In genomic region chr1:41536296-41536695, GRCh38 we compare ENCODE assay signal across 23 cellular contexts. TPM values are rescaled to one million over a fixed set of nuclear protein-coding genes. Genes with fewer than 3 reads are reported as not detected.
A peak's percentile ranks its signal among the peaks of the same experiment; 100 is the strongest.
DNase-seq lines count a peak whose midpoint lies in the region; ATAC-seq and TF ChIP-seq lines count a peak whose summit lies in the region.
"Had no signal": no experiment of that assay in that cellular context is flagged by ENCODE, and none has a peak within 500 bp of the region (broad histone marks: within the 10 kb centered on the region; RNA-seq: fewer than 3 reads in every experiment).

No MANE protein-coding gene starts in this region.

- H3K4me3 ChIP-seq in Karpas-422 (ENCODE audit: low read length) (no peak overlapping the region; the same call in 1 of the 2 replicates), lower lobe of right lung (no peak overlapping the region), skeletal muscle tissue (ENCODE audit: low read length in 3 of 3) (peak overlapping the region; percentile 15 to 35 (median 22))
- no peak overlapping the region for H3K4me3 ChIP-seq in effector memory CD4-positive, alpha-beta T cell (ENCODE audit: insufficient read depth, low read depth, low read length, poor library complexity, severe bottlenecking)
- H3K4me3 ChIP-seq: MG63, ovary, testis had no signal

- no peak overlapping the region for H3K4me3 Mint-ChIP-seq in chondrocyte (ENCODE audit: unreplicated experiment)
- H3K4me3 Mint-ChIP-seq: activated CD8-positive, alpha-beta T cell treated with anti-CD3 and anti-CD28 coated beads for 36 hours; activated naive CD8-positive, alpha-beta T cell; CD4-positive, alpha-beta memory T cell had no signal

- H3K9me3 Mint-ChIP-seq in chondrocyte (ENCODE audit: low read depth), result no peaks in the 10 kb centered on the region
- H3K9me3 Mint-ChIP-seq: activated CD8-positive, alpha-beta T cell treated with anti-CD3 and anti-CD28 coated beads for 36 hours; CD4-positive, alpha-beta memory T cell had no signal

- ATAC-seq in lower lobe of right lung (no peak), HG03095 (IDR thresholded peaks at IDR 0.05; ENCODE audit: unreplicated experiment) (no peak)
- ATAC-seq: activated CD8-positive, alpha-beta T cell treated with anti-CD3 and anti-CD28 coated beads for 36 hours had no signal

- H3K9ac ChIP-seq in Karpas-422 (ENCODE audit: low read length) (no peak overlapping the region), skeletal muscle tissue (ENCODE audit: low read depth in 1 of 3, low read length in 3 of 3) (peak overlapping the region in 2 of 3 donors; percentile 21 to 77)

- H2AFZ ChIP-seq in Karpas-422 (ENCODE audit: low read length), result no peak overlapping the region

- peaks cover 32% of the 10 kb centered on the region for H3K4me1 Mint-ChIP-seq in chondrocyte (ENCODE audit: low read depth)

- H3K27ac ChIP-seq in Karpas-422 (ENCODE audit: low read length) (no peak overlapping the region), lower lobe of right lung (no peak overlapping the region), skeletal muscle tissue (ENCODE audit: low read depth, low read length) (peak overlapping the region; percentile 19), substantia nigra (ENCODE audit: low read depth, low read length, poor library complexity, severe bottlenecking) (no peak overlapping the region)
- H3K27ac ChIP-seq in effector memory CD4-positive, alpha-beta T cell (ENCODE audit: insufficient read depth, low read length, poor library complexity, severe bottlenecking), result no peak overlapping the region
- H3K27ac ChIP-seq: ovary, testis had no signal

- intact Hi-C loops in lower lobe of right lung (cut with DNase I), result no loop called here

- H3K9me2 ChIP-seq in Karpas-422 (replicated peaks; ENCODE audit: insufficient read depth, low read length), result no peaks in the 10 kb centered on the region

- H3K27ac Mint-ChIP-seq in chondrocyte (ENCODE audit: unreplicated experiment), result peak overlapping the region; percentile 10
- H3K27ac Mint-ChIP-seq: activated CD8-positive, alpha-beta T cell treated with anti-CD3 and anti-CD28 coated beads for 36 hours; activated naive CD8-positive, alpha-beta T cell; CD4-positive, alpha-beta memory T cell had no signal

- no peaks in the 10 kb centered on the region for H3K79me2 ChIP-seq in Karpas-422 (ENCODE audit: low read length)

- no peak for DNase-seq in Karpas-422
- DNase-seq in chondrocyte (ENCODE audit: low spot score), result peak; percentile 54
- DNase-seq in lower lobe of right lung, result peak; percentile 7
- no peak for DNase-seq in effector memory CD4-positive, alpha-beta T cell
- no peak for DNase-seq in SHP77 treated with DMSO at 0.1 percent for 48 hours (lab: John Stamatoyannopoulos, UW)
- DNase-seq in substantia nigra (lab: John Stamatoyannopoulos, UW), result no peak
- DNase-seq: activated CD4-positive, CD25-positive, alpha-beta regulatory T cell treated with anti-CD3 and anti-CD28 coated beads, Interleukin-2, amount 50 U/mL, for 72 hours; activated CD8-positive, alpha-beta T cell treated with anti-CD3 and anti-CD28 coated beads for 36 hours; CD4-positive, alpha-beta memory T cell; effector CD4-positive, alpha-beta T cell; erythroblast; foreskin fibroblast; H7; mammary epithelial cell; MG63; NCI-H1417 treated with DMSO at 0.1 percent for 48 hours; NCI-H510A treated with DMSO at 0.1 percent for 48 hours; stimulated activated CD4-positive, alpha-beta T cell treated with anti-CD3 and anti-CD28 coated beads, Interleukin-1b, Interleukin-23, amount 100 ng/mL, for 48 hours; testis had no signal

- H3K9me3 ChIP-seq in Karpas-422 (ENCODE audit: low read length) (no peaks in the 10 kb centered on the region), lower lobe of right lung (no peaks in the 10 kb centered on the region), skeletal muscle tissue (ENCODE audit: control insufficient read depth in 3 of 3, low read length in 3 of 3) (no peaks in the 10 kb centered on the region)
- no peaks in the 10 kb centered on the region for H3K9me3 ChIP-seq in effector memory CD4-positive, alpha-beta T cell (ENCODE audit: control insufficient read depth, low read length)
- H3K9me3 ChIP-seq: MG63, ovary, testis had no signal

- peaks cover 45% of the 10 kb centered on the region for H3K4me1 ChIP-seq in Karpas-422 (ENCODE audit: low read length)
- peaks cover 11% of the 10 kb centered on the region for H3K4me1 ChIP-seq in lower lobe of right lung
- peaks cover 27 to 38% (median 38%) of the 10 kb centered on the region in 3 donors for H3K4me1 ChIP-seq in skeletal muscle tissue (ENCODE audit: control insufficient read depth in 3 of 3, insufficient read depth in 3 of 3, low read length in 3 of 3)
- no peaks in the 10 kb centered on the region for H3K4me1 ChIP-seq in effector memory CD4-positive, alpha-beta T cell (ENCODE audit: control insufficient read depth, insufficient read depth, low read length, poor library complexity, severe bottlenecking)

- peaks cover 8% of the 10 kb centered on the region for H3K27me3 Mint-ChIP-seq in chondrocyte (ENCODE audit: low read depth)
- H3K27me3 Mint-ChIP-seq: activated CD8-positive, alpha-beta T cell treated with anti-CD3 and anti-CD28 coated beads for 36 hours; activated naive CD8-positive, alpha-beta T cell; CD4-positive, alpha-beta memory T cell had no signal

- H3K27me3 ChIP-seq in Karpas-422 (ENCODE audit: low read length) (no peaks in the 10 kb centered on the region), lower lobe of right lung (ENCODE audit: low read depth) (no peaks in the 10 kb centered on the region), skeletal muscle tissue (ENCODE audit: control insufficient read depth in 3 of 3, insufficient read depth in 3 of 3, low read length in 3 of 3) (no peaks in the 10 kb centered on the region)
- H3K27me3 ChIP-seq in effector memory CD4-positive, alpha-beta T cell (replicated peaks; ENCODE audit: control insufficient read depth, insufficient read depth, low read length, poor library complexity, severe bottlenecking), result no peaks in the 10 kb centered on the region
- H3K27me3 ChIP-seq: MG63, ovary, testis had no signal

- peak overlapping the region; percentile 86 for H3K4me2 ChIP-seq in Karpas-422 (ENCODE audit: low read depth, low read length, poor library complexity, severe bottlenecking)

- TF ChIP-seq CTCF in chondrocyte (IDR thresholded peaks at IDR 0.05), result no peak
- TF ChIP-seq CTCF in lower lobe of right lung (IDR thresholded peaks at IDR 0.05), result no peak

- no peaks in the 10 kb centered on the region for H3K36me3 ChIP-seq in Karpas-422 (ENCODE audit: insufficient read depth, low read length)
- no peaks in the 10 kb centered on the region for H3K36me3 ChIP-seq in lower lobe of right lung
- no peaks in the 10 kb centered on the region for H3K36me3 ChIP-seq in skeletal muscle tissue (ENCODE audit: control insufficient read depth in 3 of 3, insufficient read depth in 3 of 3, low read length in 3 of 3)
- no peaks in the 10 kb centered on the region for H3K36me3 ChIP-seq in effector memory CD4-positive, alpha-beta T cell (ENCODE audit: control insufficient read depth, insufficient read depth, low read length)
- H3K36me3 ChIP-seq: MG63, ovary had no signal

- H4K20me1 ChIP-seq in Karpas-422 (ENCODE audit: insufficient read depth, low read depth, low read length), result no peaks in the 10 kb centered on the region; the same call in 1 of the 2 replicates

- no peaks in the 10 kb centered on the region for H3K36me3 Mint-ChIP-seq in chondrocyte (ENCODE audit: low read depth)

RNA-seq across cellular contexts. Expression of gene EDN2, which starts 51.8 kb away (rescaled TPM):
- total RNA-seq in Karpas-422 (2014; rRNA removed; shearing (Covaris generic); ENCODE audit: low replicate concordance), result not detected in 2 replicates
- total RNA-seq in chondrocyte (0.38 to 4.2 TPM (median 0.80 TPM) in 3 replicates), lower lobe of right lung (2.1 TPM), skeletal muscle tissue (not detected)
- total RNA-seq: activated CD8-positive, alpha-beta T cell treated with anti-CD3 and anti-CD28 coated beads for 36 hours; CD4-positive, alpha-beta memory T cell; testis had no signal

Comparison
In these comparisons a context has a peak if more than half of its experiments do, and no peak if none do; other contexts are left out.
1. DNase-seq: peak in chondrocyte (single experiment) and lower lobe of right lung (single experiment); none in Karpas-422 (single experiment), effector memory CD4-positive, alpha-beta T cell (0 of 3), SHP77 treated with DMSO at 0.1 percent for 48 hours (single experiment) and substantia nigra (0 of 49).
2. H3K4me3 ChIP-seq: peak in skeletal muscle tissue (3 of 3); none in Karpas-422 (single experiment), lower lobe of right lung (single experiment) and effector memory CD4-positive, alpha-beta T cell (single experiment).